In genomic region chr7:48718731-48719387, GRCh38 we compare ENCODE assay signal across 20 cellular contexts.
DNase-seq lines count a peak whose midpoint lies in the region; ATAC-seq, FAIRE-seq and TF ChIP-seq lines count a peak whose summit lies in the region.
"Had no signal": no experiment of that assay in that cellular context is flagged by ENCODE, and none has a peak within 500 bp of the region (broad histone marks: within the 10 kb centered on the region; RNA-seq: fewer than 3 reads in every experiment).

No MANE protein-coding gene starts in this region.

- H3K27me3 Mint-ChIP-seq in endodermal cell (ENCODE audit: insufficient read depth) = no peaks in the 10 kb centered on the region
- H3K27me3 Mint-ChIP-seq: CD4-positive, alpha-beta memory T cell had no signal

- no peak for ATAC-seq in GM21529 (IDR thresholded peaks at IDR 0.05; ENCODE audit: unreplicated experiment)
- ATAC-seq: GM23338, right lobe of liver had no signal

- peak; percentile 13 for DNase-seq in GM23248
- DNase-seq in NCI-H748 treated with DMSO at 0.1 percent for 48 hours (lab: John Stamatoyannopoulos, UW) = peak; percentile 29
- DNase-seq in epithelial cell of esophagus (ENCODE audit: low read depth) = peak; percentile 72
- DNase-seq in endodermal cell = no peak
- DNase-seq in NCI-H146 treated with DMSO at 0.1 percent for 48 hours (lab: John Stamatoyannopoulos, UW; ENCODE audit: unreplicated experiment) = no peak
- no peak for DNase-seq in NCI-H1930 (lab: John Stamatoyannopoulos, UW)
- DNase-seq: activated CD4-positive, alpha-beta T cell treated with anti-CD3 and anti-CD28 coated beads, Interleukin-2, amount 50 U/mL, for 4 hours; activated naive CD4-positive, alpha-beta T cell treated with anti-CD3 and anti-CD28 coated beads for 36 hours; CD4-positive, alpha-beta memory T cell; colonic mucosa; NCI-H2171; right lobe of liver; stimulated activated naive CD4-positive, alpha-beta T cell; transverse colon; WERI-Rb-1 had no signal

- H3K27ac Mint-ChIP-seq in endodermal cell = no peak overlapping the region
- H3K27ac Mint-ChIP-seq: activated naive CD4-positive, alpha-beta T cell treated with anti-CD3 and anti-CD28 coated beads for 36 hours; CD4-positive, alpha-beta memory T cell; GM23338 had no signal

- H3K4me1 Mint-ChIP-seq in endodermal cell = no peaks in the 10 kb centered on the region
- H3K4me1 Mint-ChIP-seq: CD4-positive, alpha-beta memory T cell had no signal

- no peaks in the 10 kb centered on the region for H3K9me3 Mint-ChIP-seq in endodermal cell
- H3K9me3 Mint-ChIP-seq: activated naive CD4-positive, alpha-beta T cell treated with anti-CD3 and anti-CD28 coated beads for 36 hours; GM23338 had no signal

- H3F3A ChIP-seq in GM23248 (ENCODE audit: insufficient read depth) = no peaks in the 10 kb centered on the region

- H3K27ac ChIP-seq in GM23248 = no peak overlapping the region
- no peak overlapping the region for H3K27ac ChIP-seq in endodermal cell (ENCODE audit: low read depth, low read length)
- H3K27ac ChIP-seq: colonic mucosa, right lobe of liver, transverse colon, WERI-Rb-1 had no signal

- TF ChIP-seq CTCF in epithelial cell of esophagus (IDR thresholded peaks at IDR 0.05; ENCODE audit: insufficient read depth, low read depth, low read length, missing control alignments) (no peak), endodermal cell (conservative IDR thresholded peaks at IDR 0.05) (no peak)

- H3K27me3 ChIP-seq in GM23248 (replicated peaks; ENCODE audit: insufficient read depth) (no peaks in the 10 kb centered on the region), endodermal cell (ENCODE audit: control insufficient read depth, insufficient read depth, low read length, poor library complexity, severe bottlenecking) (no peaks in the 10 kb centered on the region)
- H3K27me3 ChIP-seq: colonic mucosa, right lobe of liver, transverse colon had no signal

- H3K36me3 ChIP-seq in GM23248 (ENCODE audit: low read depth) = no peaks in the 10 kb centered on the region
- H3K36me3 ChIP-seq in endodermal cell (ENCODE audit: control insufficient read depth, insufficient read depth, low read length) = no peaks in the 10 kb centered on the region
- H3K36me3 ChIP-seq: colonic mucosa, right lobe of liver, transverse colon, WERI-Rb-1 had no signal

- H3K9me3 ChIP-seq in GM23248 (ENCODE audit: low read depth) (no peaks in the 10 kb centered on the region), endodermal cell (ENCODE audit: control insufficient read depth, low read length) (no peaks in the 10 kb centered on the region)
- H3K9me3 ChIP-seq: colonic mucosa, right lobe of liver, transverse colon had no signal

- H3K9me2 ChIP-seq in GM23248 (ENCODE audit: insufficient read depth) = no peaks in the 10 kb centered on the region

- no peak overlapping the region for H3K4me2 ChIP-seq in GM23248 (ENCODE audit: unreplicated experiment)
- H3K4me2 ChIP-seq: GM23338 had no signal

- no peak overlapping the region for H3K4me3 ChIP-seq in GM23248
- H3K4me3 ChIP-seq in epithelial cell of esophagus (ENCODE audit: low read length) = no peak overlapping the region
- no peak overlapping the region for H3K4me3 ChIP-seq in endodermal cell (ENCODE audit: low read length)
- H3K4me3 ChIP-seq: colonic mucosa, GM23338, right lobe of liver, transverse colon had no signal

- H3K4me1 ChIP-seq in GM23248 (ENCODE audit: insufficient read depth) (no peaks in the 10 kb centered on the region), endodermal cell (ENCODE audit: control insufficient read depth, insufficient read depth, low read length) (no peaks in the 10 kb centered on the region)
- H3K4me1 ChIP-seq: colonic mucosa, right lobe of liver, transverse colon had no signal

- H3K79me2 ChIP-seq in GM23248 (ENCODE audit: insufficient read depth) = no peaks in the 10 kb centered on the region

- FAIRE-seq in A204.1 (lab: Jason Lieb, UNC) = peak; percentile 96
- FAIRE-seq: astrocyte, endothelial cell of umbilical vein had no signal

- in situ Hi-C loops in GM23248 (cut with MboI) = no loop called here

- H3K9ac ChIP-seq in GM23248 = no peak overlapping the region
- H3K9ac ChIP-seq in endodermal cell (ENCODE audit: extremely low read depth, low read length, poor library complexity, severe bottlenecking) = no peak overlapping the region

- no peak overlapping the region for H3K4me3 Mint-ChIP-seq in endodermal cell
- H3K4me3 Mint-ChIP-seq: activated naive CD4-positive, alpha-beta T cell treated with anti-CD3 and anti-CD28 coated beads for 36 hours; CD4-positive, alpha-beta memory T cell; GM23338 had no signal

- no peak overlapping the region for H2AFZ ChIP-seq in GM23248
- H2AFZ ChIP-seq: GM23338 had no signal

- WGBS in GM23248 (ENCODE audit: low coverage in 1 of 2, low lambda C conversion rate in 2 of 2, missing lambda C conversion rate in 2 of 2), 2 experiments = 30 to 35% methylated on average over 2 of the region's 2 CpGs
- WGBS in endodermal cell (ENCODE audit: insufficient coverage in 1 of 2, insufficient read length in 1 of 2), 2 experiments = 89% methylated on average over 2 of the region's 2 CpGs; no CpG with 5 or more reads in 1 of the 2 experiments

- no peaks in the 10 kb centered on the region for H4K20me1 ChIP-seq in GM23248 (ENCODE audit: insufficient read depth)

- H3K36me3 Mint-ChIP-seq in endodermal cell (ENCODE audit: low read depth) = no peaks in the 10 kb centered on the region
- H3K36me3 Mint-ChIP-seq: CD4-positive, alpha-beta memory T cell had no signal

Comparison
In these comparisons a context has a peak if more than half of its experiments do, and no peak if none do; other contexts are left out.
1. DNase-seq: peak in GM23248 (single experiment), NCI-H748 treated with DMSO at 0.1 percent for 48 hours (single experiment) and epithelial cell of esophagus (single experiment); none in endodermal cell (single experiment), NCI-H146 treated with DMSO at 0.1 percent for 48 hours (single experiment) and NCI-H1930 (0 of 2).